8 cellular contexts compared by ENCODE assay signal in genomic region chr22:20205964-20206708, GRCh38. TPM values are rescaled to one million over a fixed set of nuclear protein-coding genes. Genes with fewer than 3 reads are reported as not detected.
DNase-seq lines count a peak whose midpoint lies in the region; ATAC-seq and TF ChIP-seq lines count a peak whose summit lies in the region.

No MANE protein-coding gene starts in this region.

- H3K4me3 ChIP-seq in neuronal stem cell (ENCODE audit: low read length in 2 of 2) = peak overlapping the region in 1 of 2 donors; percentile 16
- H3K4me3 ChIP-seq in testis = peak overlapping the region; percentile 53 to 68

- no peak overlapping the region for H3K14ac ChIP-seq in neuronal stem cell (ENCODE audit: low read length)

- H3K27ac ChIP-seq in neuronal stem cell (replicated peaks; ENCODE audit: low read length) (no peak overlapping the region), testis (peak overlapping the region; percentile 35 to 75)

- H3K18ac ChIP-seq in neuronal stem cell (ENCODE audit: low read length) = peak overlapping the region; percentile 41

- peak overlapping the region; percentile 76 for H2BK12ac ChIP-seq in neuronal stem cell (ENCODE audit: low read length)

- H3K9ac ChIP-seq in neuronal stem cell (ENCODE audit: low read depth, low read length, poor library complexity) = no peak overlapping the region

- no peak overlapping the region for H3K4me2 ChIP-seq in neuronal stem cell (ENCODE audit: insufficient read depth, low read length, poor library complexity, severe bottlenecking)

- TF ChIP-seq POLR2A in testis (IDR thresholded peaks at IDR 0.05) = no peak

- no peak overlapping the region for H3K23ac ChIP-seq in neuronal stem cell (ENCODE audit: low read depth, low read length, poor library complexity)

- no peak overlapping the region for H2BK5ac ChIP-seq in neuronal stem cell (ENCODE audit: low read length)

- intact Hi-C loops in testis (cut with DNase I; ENCODE audit: low total_unique reads) = no loop called here

- ATAC-seq in GM21825 (IDR thresholded peaks at IDR 0.05; ENCODE audit: unreplicated experiment) = peak; percentile 59

- H2AK5ac ChIP-seq in neuronal stem cell (ENCODE audit: low read depth, low read length) = peak overlapping the region; percentile 64

- peaks cover 0 to 24% (median 2%) of the 10 kb centered on the region in 3 experiments for H3K27me3 ChIP-seq in neuronal stem cell (ENCODE audit: control insufficient read depth in 3 of 3, insufficient read depth in 3 of 3, low read depth in 1 of 3, low read length in 3 of 3)
- no peaks in the 10 kb centered on the region for H3K27me3 ChIP-seq in testis

- H3K36me3 ChIP-seq in neuronal stem cell (replicated peaks in 1 of 2; ENCODE audit: control insufficient read depth in 2 of 2, insufficient read depth in 2 of 2, low read length in 2 of 2) (no peaks in the 10 kb centered on the region), testis (ENCODE audit: low read depth, missing control alignments) (no peaks in the 10 kb centered on the region)

- H2BK120ac ChIP-seq in neuronal stem cell (ENCODE audit: low read depth, low read length) = no peak overlapping the region

- WGBS in neuronal stem cell (ENCODE audit: extremely low coverage in 2 of 2, insufficient read length in 2 of 2, insufficient replicate concordance in 1 of 2), 2 donors = no CpG with 5 or more reads among the region's 12 CpGs
- whole genome bisulfite sequencing in testis, 2 donors = 24 to 32% methylated on average over 6 to 12 of the region's 12 CpGs

- DNase-seq in COLO668 (lab: John Stamatoyannopoulos, UW; ENCODE audit: unreplicated experiment) (peak; percentile 23), NOMO-1 treated with dmso at 0.1 percent for 144 hours (lab: John Stamatoyannopoulos, UW; ENCODE audit: unreplicated experiment) (peak; percentile 35), fibroblast of gingiva (ENCODE audit: low read depth) (peak; percentile 37), neuronal stem cell (ENCODE audit: low spot score) (no peak), testis (peak; percentile 79), cortex of kidney (lab: John Stamatoyannopoulos, UW) (no peak)
- peak; percentile 38 for DNase-seq in activated CD8-positive, alpha-beta memory T cell treated with anti-CD3 and anti-CD28 coated beads, Interleukin-2, amount 50 U/mL, for 24 hours (ENCODE audit: extremely low read depth)

- TF ChIP-seq CTCF in testis (IDR thresholded peaks at IDR 0.05) = no peak

- no peak overlapping the region for H4K8ac ChIP-seq in neuronal stem cell (ENCODE audit: low read depth, low read length)

- no peaks in the 10 kb centered on the region for H3K79me1 ChIP-seq in neuronal stem cell (ENCODE audit: low read depth, low read length)

- H2BK15ac ChIP-seq in neuronal stem cell (ENCODE audit: low read length) = no peak overlapping the region

- peak overlapping the region; percentile 82 for H2AFZ ChIP-seq in neuronal stem cell (ENCODE audit: low read length)

- H3K4ac ChIP-seq in neuronal stem cell (ENCODE audit: low read length) = no peak overlapping the region

- no peak overlapping the region for H4K91ac ChIP-seq in neuronal stem cell (ENCODE audit: low read depth, low read length, poor library complexity)

- H3K9me3 ChIP-seq in neuronal stem cell (replicated peaks in 1 of 2; ENCODE audit: control insufficient read depth in 2 of 2, insufficient read depth in 1 of 2, low read depth in 1 of 2, low read length in 2 of 2) = no peaks in the 10 kb centered on the region
- H3K9me3 ChIP-seq in testis = no peaks in the 10 kb centered on the region

- H3K4me1 ChIP-seq in neuronal stem cell (ENCODE audit: control insufficient read depth in 2 of 2, insufficient read depth in 1 of 2, low read depth in 1 of 2, low read length in 2 of 2) = peaks cover 30 to 62% of the 10 kb centered on the region in 2 donors
- H3K4me1 ChIP-seq in testis = peaks cover 24% of the 10 kb centered on the region

RNA-seq across cellular contexts. Expression of gene CCDC188, which starts 55.3 kb away (rescaled TPM):
- not detected for polyA plus RNA-seq in neuronal stem cell (2013, experiment 1 of 2)
- polyA plus RNA-seq in neuronal stem cell (2013, experiment 2 of 2) = not detected
- total RNA-seq in testis = 10 to 100 TPM; 12.2 to 33.1 TPM
- 46.5 TPM for polyA plus RNA-seq in testis (ENCODE audit: insufficient read depth, low read depth, low replicate concordance)

Comparison
In these comparisons a context has a peak if more than half of its experiments do, and no peak if none do; other contexts are left out.
1. DNase-seq: peak in COLO668 (single experiment), NOMO-1 treated with dmso at 0.1 percent for 144 hours (single experiment), activated CD8-positive, alpha-beta memory T cell treated with anti-CD3 and anti-CD28 coated beads, Interleukin-2, amount 50 U/mL, for 24 hours (single experiment), fibroblast of gingiva (single experiment) and testis (single experiment); none in neuronal stem cell (single experiment) and cortex of kidney (single experiment).